In genomic region chr6:34795836-34796425, GRCh38 we compare ENCODE assay signal across 21 cellular contexts. TPM values are rescaled to one million over a fixed set of nuclear protein-coding genes. Genes with fewer than 3 reads are reported as not detected.
DNase-seq lines count a peak whose midpoint lies in the region; ATAC-seq and TF ChIP-seq lines count a peak whose summit lies in the region.
"Had no signal": no experiment of that assay in that cellular context is flagged by ENCODE, and none has a peak within 500 bp of the region (broad histone marks: within the 10 kb centered on the region; RNA-seq: fewer than 3 reads in every experiment).

No MANE protein-coding gene starts in this region.

- peak overlapping the region; percentile 64 for H3K27ac Mint-ChIP-seq in nephron progenitor cell
- H3K27ac Mint-ChIP-seq in activated CD8-positive, alpha-beta T cell treated with anti-CD3 and anti-CD28 coated beads for 36 hours = no peak overlapping the region
- H3K27ac Mint-ChIP-seq: activated T-helper 2 cell treated with anti-CD3 and anti-CD28 coated beads, Interferon-gamma antibody, Interleukin-2, Interleukin-4, amounts not matched to agents 10 μg/mL and 5 μg/mL and 100 μg/mL, durations not matched to agents 14 hours and 24 hours and 36 hours; B cell had no signal

- no peaks in the 10 kb centered on the region for H3K9me3 Mint-ChIP-seq in nephron progenitor cell
- H3K9me3 Mint-ChIP-seq in activated CD8-positive, alpha-beta T cell treated with anti-CD3 and anti-CD28 coated beads for 36 hours = no peaks in the 10 kb centered on the region
- H3K9me3 Mint-ChIP-seq: activated T-helper 2 cell treated with anti-CD3 and anti-CD28 coated beads, Interferon-gamma antibody, Interleukin-2, Interleukin-4, amounts not matched to agents 10 μg/mL and 5 μg/mL and 100 μg/mL, durations not matched to agents 14 hours and 24 hours and 36 hours had no signal

- ATAC-seq in GM18873 (IDR thresholded peaks at IDR 0.05; ENCODE audit: low FRiP score, unreplicated experiment) (no peak), GM21390 (IDR thresholded peaks at IDR 0.05; ENCODE audit: unreplicated experiment) (no peak)
- no peak for ATAC-seq in activated CD8-positive, alpha-beta T cell treated with anti-CD3 and anti-CD28 coated beads for 36 hours
- ATAC-seq: foreskin keratinocyte, Panc1, sciatic nerve had no signal

- no peaks in the 10 kb centered on the region for H3K27me3 Mint-ChIP-seq in nephron progenitor cell (ENCODE audit: low read depth, poor library complexity)
- H3K27me3 Mint-ChIP-seq in activated CD8-positive, alpha-beta T cell treated with anti-CD3 and anti-CD28 coated beads for 36 hours = no peaks in the 10 kb centered on the region
- H3K27me3 Mint-ChIP-seq: B cell had no signal

- CTCF ChIA-PET in activated CD8-positive, alpha-beta T cell treated with anti-CD3 and anti-CD28 coated beads for 36 hours (lab: Charles Lee) = interaction anchor here (1.2 kb wide), 1 partner anchor 25 kb away, joined by 3 read pairs; no protein-coding TSS in a partner anchor

- POLR2A ChIA-PET in activated CD8-positive, alpha-beta T cell treated with anti-CD3 and anti-CD28 coated beads for 36 hours (lab: Charles Lee) = no interaction called here

- no peak overlapping the region for H3K4me3 Mint-ChIP-seq in nephron progenitor cell
- no peak overlapping the region for H3K4me3 Mint-ChIP-seq in activated CD8-positive, alpha-beta T cell treated with anti-CD3 and anti-CD28 coated beads for 36 hours
- H3K4me3 Mint-ChIP-seq: B cell had no signal

- in situ Hi-C loops in Caki2 (cut with HindIII; ENCODE audit: low pct_unique_long_range_greater_than_20kb, low sequenced_read_pairs) = no loop called here

- H3K4me1 Mint-ChIP-seq in nephron progenitor cell = peaks cover 36% of the 10 kb centered on the region
- peaks cover 22% of the 10 kb centered on the region for H3K4me1 Mint-ChIP-seq in activated CD8-positive, alpha-beta T cell treated with anti-CD3 and anti-CD28 coated beads for 36 hours (ENCODE audit: low read depth)

- intact Hi-C loops in activated CD8-positive, alpha-beta T cell treated with anti-CD3 and anti-CD28 coated beads for 36 hours (cut with micrococcal nuclease) = no loop called here

- TF ChIP-seq CTCF in nephron progenitor cell (IDR thresholded peaks at IDR 0.05) = no peak
- TF ChIP-seq CTCF in activated CD8-positive, alpha-beta T cell treated with anti-CD3 and anti-CD28 coated beads for 36 hours (IDR thresholded peaks at IDR 0.05) = no peak

- peak; percentile 73 for DNase-seq in Caki2 (ENCODE audit: low read depth)
- peak; percentile 5 for DNase-seq in LHCN-M2 (ENCODE audit: low read depth)
- DNase-seq in dermis microvascular lymphatic vessel endothelial cell (ENCODE audit: low read depth in 2 of 2) = peak; percentile 61 to 65
- DNase-seq in nephron progenitor cell = no peak
- no peak for DNase-seq in UCSD-AML1 (lab: John Stamatoyannopoulos, UW; ENCODE audit: unreplicated experiment)
- no peak for DNase-seq in activated CD8-positive, alpha-beta T cell treated with anti-CD3 and anti-CD28 coated beads for 36 hours
- DNase-seq: activated CD8-positive, alpha-beta memory T cell treated with anti-CD3 and anti-CD28 coated beads for 24 hours; anterior cingulate cortex; DMS153; NCI-H2029; NCI-H526 treated with DMSO at 0.1 percent for 48 hours; stimulated activated CD4-positive, alpha-beta T cell treated with anti-CD3 and anti-CD28 coated beads, Interleukin-2, amount 100 ng/mL, for 48 hours; stimulated activated CD8-positive, alpha-beta memory T cell treated with anti-CD3 and anti-CD28 coated beads, Interleukin-4, amount 100 ng/mL, for 48 hours; tibial artery had no signal

- H3K36me3 Mint-ChIP-seq in nephron progenitor cell (ENCODE audit: low read depth) = peaks cover 9% of the 10 kb centered on the region
- no peaks in the 10 kb centered on the region for H3K36me3 Mint-ChIP-seq in activated CD8-positive, alpha-beta T cell treated with anti-CD3 and anti-CD28 coated beads for 36 hours (ENCODE audit: low read depth)

RNA-seq across cellular contexts. Expression of gene BLTP3A, which starts 4.0 kb away (rescaled TPM):
- total RNA-seq in Caki2 (2014; rRNA removed; shearing (Covaris generic); ENCODE audit: low replicate concordance) = 3.5 and 5.6 TPM in 2 replicates
- total RNA-seq in LHCN-M2 (2014; rRNA removed) (1.2 and 2.2 TPM in 2 replicates), dermis microvascular lymphatic vessel endothelial cell (7.6 and 11.8 TPM in 2 replicates)
- 1.7 TPM for polyA plus RNA-seq in LHCN-M2 (2012)
- total RNA-seq in activated CD8-positive, alpha-beta T cell treated with anti-CD3 and anti-CD28 coated beads for 36 hours = 10 to 100 TPM; 14.0 to 15.0 TPM

RNA-seq across cellular contexts. Expression of gene SNRPC, which starts 38.6 kb away (rescaled TPM):
- 468 and 560 TPM in 2 replicates for total RNA-seq in Caki2 (2014; rRNA removed; shearing (Covaris generic); ENCODE audit: low replicate concordance)
- total RNA-seq in LHCN-M2 (2014; rRNA removed) (93.3 and 105 TPM in 2 replicates), dermis microvascular lymphatic vessel endothelial cell (42.1 and 66.2 TPM in 2 replicates)
- 232 TPM for polyA plus RNA-seq in LHCN-M2 (2012)
- 100 to 1,000 TPM; 170 to 179 TPM for total RNA-seq in activated CD8-positive, alpha-beta T cell treated with anti-CD3 and anti-CD28 coated beads for 36 hours

Comparison
In these comparisons a context has a peak if more than half of its experiments do, and no peak if none do; other contexts are left out.
1. DNase-seq: peak in Caki2 (single experiment), LHCN-M2 (single experiment) and dermis microvascular lymphatic vessel endothelial cell (2 of 2); none in nephron progenitor cell (single experiment), UCSD-AML1 (single experiment) and activated CD8-positive, alpha-beta T cell treated with anti-CD3 and anti-CD28 coated beads for 36 hours (single experiment).